Comparison of ENCODE assay signal across 20 cellular contexts in genomic region chr4:106344324-106344970, GRCh38. TPM values are rescaled to one million over a fixed set of nuclear protein-coding genes. Genes with fewer than 3 reads are reported as not detected.
DNase-seq lines count a peak whose midpoint lies in the region; ATAC-seq, FAIRE-seq and TF ChIP-seq lines count a peak whose summit lies in the region.
"Had no signal": no experiment of that assay in that cellular context is flagged by ENCODE, and none has a peak within 500 bp of the region (broad histone marks: within the 10 kb centered on the region; RNA-seq: fewer than 3 reads in every experiment).

No MANE protein-coding gene starts in this region.

- no peaks in the 10 kb centered on the region for H3K27me3 Mint-ChIP-seq in CD4-positive, CD25-positive, alpha-beta regulatory T cell
- H3K27me3 Mint-ChIP-seq: activated CD8-positive, alpha-beta memory T cell treated with anti-CD3 and anti-CD28 coated beads, Interleukin-2, amount 10 ng/mL, durations not matched to agents 7 days and 5 days; CD4-positive, alpha-beta T cell; progenitor cell of endocrine pancreas had no signal

- peak overlapping the region; percentile 14 to 79 (median 38) for H3K27ac Mint-ChIP-seq in CD4-positive, CD25-positive, alpha-beta regulatory T cell
- H3K27ac Mint-ChIP-seq: activated CD8-positive, alpha-beta memory T cell treated with anti-CD3 and anti-CD28 coated beads, Interleukin-2, amount 10 ng/mL, durations not matched to agents 7 days and 5 days; CD4-positive, alpha-beta T cell; progenitor cell of endocrine pancreas had no signal

- no peaks in the 10 kb centered on the region for H3K9me3 ChIP-seq in CD4-positive, CD25-positive, alpha-beta regulatory T cell (ENCODE audit: control insufficient read depth in 2 of 2, low read length in 2 of 2)
- H3K9me3 ChIP-seq in mammary epithelial cell (replicated peaks; ENCODE audit: insufficient read depth, low read length): no peaks in the 10 kb centered on the region
- H3K9me3 ChIP-seq: Peyer's patch, stomach, vagina had no signal

- H3K9me3 Mint-ChIP-seq in CD4-positive, CD25-positive, alpha-beta regulatory T cell: peaks cover 0 to 6% (median under 1%) of the 10 kb centered on the region in 7 donors

- peaks cover 41 to 57% (median 50%) of the 10 kb centered on the region in 4 donors for H3K4me1 Mint-ChIP-seq in CD4-positive, CD25-positive, alpha-beta regulatory T cell

- BruUV-seq in mammary epithelial cell (replicated peaks; lab: Mats Ljungman, UMichigan): no TSS peak

- no peak overlapping the region for H3K4me3 ChIP-seq in CD4-positive, CD25-positive, alpha-beta regulatory T cell (ENCODE audit: low read depth, low read length)
- no peak overlapping the region for H3K4me3 ChIP-seq in mammary epithelial cell (replicated peaks in 1 of 3; ENCODE audit: insufficient read depth in 1 of 3, low read depth in 2 of 3, low read length in 3 of 3)
- H3K4me3 ChIP-seq: Peyer's patch, stomach, vagina had no signal

- H3K9ac ChIP-seq in mammary epithelial cell (ENCODE audit: insufficient read depth, low read length): no peak overlapping the region

- DNase-seq in CD4-positive, CD25-positive, alpha-beta regulatory T cell: no peak
- peak; percentile 30 for DNase-seq in HT1080 (ENCODE audit: low read depth)
- peak; percentile 14 for DNase-seq in mammary epithelial cell
- peak; percentile 20 for DNase-seq in kidney tubule cell (ENCODE audit: low spot score)
- no peak for DNase-seq in stimulated activated CD8-positive, alpha-beta memory T cell treated with anti-CD3 and anti-CD28 coated beads, Interleukin-4, amount 100 ng/mL, for 48 hours
- no peak for DNase-seq in superior temporal gyrus (ENCODE audit: extremely low spot score)
- no peak for DNase-seq in GM12892 (ENCODE audit: insufficient read length)
- DNase-seq: activated CD8-positive, alpha-beta memory T cell treated with anti-CD3 and anti-CD28 coated beads, Interleukin-2, amount 10 ng/mL, durations not matched to agents 7 days and 5 days; CD4-positive, alpha-beta T cell; cerebellar nuclear complex; GDM1; head of caudate nucleus; NCI-H2081; NCI-H82; Peyer's patch; stomach; SW 1271 had no signal

- CTCF ChIA-PET in mammary epithelial cell (lab: Charles Lee; ENCODE audit: low non-redundant PET): no interaction called here

- FAIRE-seq in GM12892 (lab: Jason Lieb, UNC): no peak

- in situ Hi-C loops in mammary epithelial cell (cut with MboI; ENCODE audit: low sequenced_read_pairs in 2 of 2): no loop called here

- H3K4me1 ChIP-seq in CD4-positive, CD25-positive, alpha-beta regulatory T cell (ENCODE audit: control insufficient read depth, insufficient read depth, low read length, poor library complexity, severe bottlenecking): peaks cover 11% of the 10 kb centered on the region
- no peaks in the 10 kb centered on the region for H3K4me1 ChIP-seq in mammary epithelial cell (ENCODE audit: insufficient read depth, low read length)
- H3K4me1 ChIP-seq: Peyer's patch, vagina had no signal

- intact Hi-C loops in mammary epithelial cell (cut with micrococcal nuclease): no loop called here

- no peak overlapping the region for H3K27ac ChIP-seq in CD4-positive, CD25-positive, alpha-beta regulatory T cell (ENCODE audit: insufficient read depth, low read length, poor library complexity, severe bottlenecking)
- no peak overlapping the region for H3K27ac ChIP-seq in mammary epithelial cell (ENCODE audit: insufficient read depth, low read depth, low read length)
- H3K27ac ChIP-seq: Peyer's patch, stomach, vagina had no signal

- no peak for TF ChIP-seq POLR2A in GM12892 (IDR thresholded peaks at IDR 0.05; ENCODE audit: low read depth, low read length)

- no peak for TF ChIP-seq CTCF in mammary epithelial cell (conservative IDR thresholded peaks at IDR 0.05 in 1 of 2, IDR thresholded peaks at IDR 0.05 in 1 of 2; ENCODE audit: extremely low read depth in 1 of 2, insufficient read depth in 1 of 2, low read depth in 1 of 2, low read length in 2 of 2)

- no peak overlapping the region for H3K4me3 Mint-ChIP-seq in CD4-positive, CD25-positive, alpha-beta regulatory T cell
- H3K4me3 Mint-ChIP-seq: activated CD8-positive, alpha-beta memory T cell treated with anti-CD3 and anti-CD28 coated beads, Interleukin-2, amount 10 ng/mL, durations not matched to agents 7 days and 5 days; CD4-positive, alpha-beta T cell had no signal

- WGBS in mammary epithelial cell (ENCODE audit: low coverage, missing lambda C conversion rate): 98% methylated on average over 2 of the region's 2 CpGs

- peaks cover 47% of the 10 kb centered on the region for H3K36me3 ChIP-seq in CD4-positive, CD25-positive, alpha-beta regulatory T cell (ENCODE audit: control insufficient read depth, insufficient read depth, low read length)
- peaks cover 6% of the 10 kb centered on the region for H3K36me3 ChIP-seq in mammary epithelial cell (ENCODE audit: insufficient read depth, low read length)

- dilution Hi-C loops in mammary epithelial cell (cut with HindIII; ENCODE audit: low sequenced_read_pairs): no loop called here

- peaks cover 52% of the 10 kb centered on the region for H3K79me2 ChIP-seq in mammary epithelial cell (ENCODE audit: insufficient read depth, low read length)

- H4K20me1 ChIP-seq in mammary epithelial cell (ENCODE audit: insufficient read depth, low read length): no peaks in the 10 kb centered on the region

- no peak for ATAC-seq in CD4-positive, CD25-positive, alpha-beta regulatory T cell (ENCODE audit: low read depth in 2 of 2)
- ATAC-seq: activated CD8-positive, alpha-beta memory T cell treated with anti-CD3 and anti-CD28 coated beads, Interleukin-2, amount 10 ng/mL, durations not matched to agents 7 days and 5 days had no signal

- H3K36me3 Mint-ChIP-seq in CD4-positive, CD25-positive, alpha-beta regulatory T cell: peaks cover 53% of the 10 kb centered on the region

- no peaks in the 10 kb centered on the region for H3K27me3 ChIP-seq in CD4-positive, CD25-positive, alpha-beta regulatory T cell (ENCODE audit: control insufficient read depth, insufficient read depth, low read length)
- H3K27me3 ChIP-seq in mammary epithelial cell (ENCODE audit: insufficient read depth, low read length): no peaks in the 10 kb centered on the region
- H3K27me3 ChIP-seq: Peyer's patch, stomach, vagina had no signal

- H2AFZ ChIP-seq in mammary epithelial cell (ENCODE audit: low read depth, low read length): no peak overlapping the region

- H3K4me2 ChIP-seq in mammary epithelial cell (ENCODE audit: insufficient read depth, low read depth, low read length): no peak overlapping the region

RNA-seq across cellular contexts. Expression of gene GIMD1, which starts 24.1 kb away (rescaled TPM):
- total RNA-seq in CD4-positive, CD25-positive, alpha-beta regulatory T cell: not detected
- not detected for polyA plus RNA-seq in CD4-positive, CD25-positive, alpha-beta regulatory T cell
- not detected in 2 replicates for total RNA-seq in HT1080 (2014; rRNA removed; shearing (Covaris generic))
- polyA plus RNA-seq in HT1080 (2015; cell fraction: cytosol; rRNA removed): not detected in 2 replicates
- polyA plus RNA-seq in HT1080 (2015; cell fraction: nucleus; rRNA removed): not detected in 2 replicates
- total RNA-seq in mammary epithelial cell: not detected
- not detected for polyA plus RNA-seq in mammary epithelial cell
- not detected for polyA minus RNA-seq in mammary epithelial cell
- polyA plus RNA-seq in GM12892 (2012; ENCODE audit: missing spikeins): not detected
- total RNA-seq: activated CD8-positive, alpha-beta memory T cell treated with anti-CD3 and anti-CD28 coated beads, Interleukin-2, amount 10 ng/mL, durations not matched to agents 7 days and 5 days; CD4-positive, alpha-beta T cell; kidney epithelial cell; progenitor cell of endocrine pancreas; stomach; vagina had no signal
- polyA plus RNA-seq: stomach had no signal

RNA-seq across cellular contexts. Expression of gene AIMP1, which starts 28.1 kb away (rescaled TPM):
- total RNA-seq in CD4-positive, CD25-positive, alpha-beta regulatory T cell: 56.7 TPM
- 100 to 1,000 TPM in 1 of 4 donors, 10 to 100 TPM in 3; 65.5 to 104 (median 84.7) TPM for polyA plus RNA-seq in CD4-positive, CD25-positive, alpha-beta regulatory T cell
- total RNA-seq in HT1080 (2014; rRNA removed; shearing (Covaris generic)): 29.6 and 30.1 TPM in 2 replicates
- polyA plus RNA-seq in HT1080 (2015; cell fraction: cytosol; rRNA removed): 30.6 and 30.9 TPM in 2 replicates
- 34.4 and 41.1 TPM in 2 replicates for polyA plus RNA-seq in HT1080 (2015; cell fraction: nucleus; rRNA removed)
- 10 to 100 TPM; 17.7 to 56.0 TPM for total RNA-seq in mammary epithelial cell
- 17.4 TPM for polyA plus RNA-seq in mammary epithelial cell
- 3.3 TPM for polyA minus RNA-seq in mammary epithelial cell
- 69.6 TPM for polyA plus RNA-seq in GM12892 (2012; ENCODE audit: missing spikeins)

RNA-seq across cellular contexts. Expression of gene TBCK, which starts 28.4 kb away (rescaled TPM):
- 47.1 TPM for total RNA-seq in CD4-positive, CD25-positive, alpha-beta regulatory T cell
- 10 to 100 TPM; 10.9 to 30.1 (median 24.2) TPM for polyA plus RNA-seq in CD4-positive, CD25-positive, alpha-beta regulatory T cell
- 11.2 and 13.8 TPM in 2 replicates for total RNA-seq in HT1080 (2014; rRNA removed; shearing (Covaris generic))
- 7.6 and 9.8 TPM in 2 replicates for polyA plus RNA-seq in HT1080 (2015; cell fraction: cytosol; rRNA removed)
- polyA plus RNA-seq in HT1080 (2015; cell fraction: nucleus; rRNA removed): 47.4 and 49.7 TPM in 2 replicates
- 10 to 100 TPM; 28.0 to 45.3 TPM for total RNA-seq in mammary epithelial cell
- polyA plus RNA-seq in mammary epithelial cell: 8.3 TPM
- 16.7 TPM for polyA minus RNA-seq in mammary epithelial cell
- polyA plus RNA-seq in GM12892 (2012; ENCODE audit: missing spikeins): 13.7 TPM

Comparison
In these comparisons a context has a peak if more than half of its experiments do, and no peak if none do; other contexts are left out.
1. DNase-seq: peak in HT1080 (single experiment), mammary epithelial cell (single experiment) and kidney tubule cell (single experiment); none in CD4-positive, CD25-positive, alpha-beta regulatory T cell (0 of 3), stimulated activated CD8-positive, alpha-beta memory T cell treated with anti-CD3 and anti-CD28 coated beads, Interleukin-4, amount 100 ng/mL, for 48 hours (single experiment), superior temporal gyrus (single experiment) and GM12892 (single experiment).